Comparison of ENCODE assay signal across 8 cellular contexts in the genomic region with DNA sequence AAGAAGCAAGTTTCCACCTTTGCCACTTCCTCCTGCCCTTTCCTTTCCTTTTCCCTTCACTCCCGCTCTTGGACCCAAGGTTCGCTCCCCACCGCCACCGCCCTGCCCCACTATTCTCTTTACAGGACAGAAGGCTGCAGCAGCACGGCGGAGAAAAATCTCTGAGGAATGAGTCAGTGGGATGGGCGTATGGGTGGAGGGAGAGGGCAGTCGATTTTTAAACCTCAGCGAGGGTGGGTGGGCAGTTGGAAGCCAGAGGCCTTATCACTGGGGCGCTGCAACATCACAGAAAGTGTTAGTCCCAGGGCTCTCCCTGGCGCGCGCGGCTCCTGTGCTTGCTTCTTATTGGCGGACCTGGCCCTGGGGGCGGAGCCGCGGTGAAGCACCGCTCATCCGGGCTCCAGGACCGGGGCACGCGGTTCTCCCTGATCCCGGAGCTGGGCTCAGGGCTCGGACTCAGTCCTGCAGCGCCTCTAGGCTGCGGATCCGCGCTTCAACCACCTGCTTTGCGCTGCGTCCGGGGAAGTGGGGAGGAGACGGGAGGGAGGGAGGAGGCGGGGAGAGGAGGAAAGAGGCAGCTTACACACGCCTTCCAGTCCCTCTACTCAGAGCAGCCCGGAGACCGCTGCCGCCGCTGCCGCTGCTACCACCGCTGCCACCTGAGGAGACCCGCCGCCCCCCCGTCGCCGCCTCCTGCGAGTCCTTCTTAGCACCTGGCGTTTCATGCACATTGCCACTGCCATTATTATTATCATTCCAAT. TPM values are rescaled to one million over a fixed set of nuclear protein-coding genes. Genes with fewer than 3 reads are reported as not detected.
DNase-seq lines count a peak whose midpoint lies in the region; ATAC-seq and TF ChIP-seq lines count a peak whose summit lies in the region.

Gene ALCAM (plus strand): TSS at position 608 of the 761 bp plus-strand sequence.

- TF ChIP-seq POLR2A in esophagus muscularis mucosa (IDR thresholded peaks at IDR 0.05; ENCODE audit: low read depth): no peak

- ATAC-seq in GM21619 (IDR thresholded peaks at IDR 0.05; ENCODE audit: unreplicated experiment): peak; percentile 51

- intact Hi-C loops in esophagus muscularis mucosa (cut with DNase I): loop anchor here (5.0 kb wide), 2 partner anchors 151 to 739 kb away; no protein-coding TSS in a partner anchor

- H3K4me3 ChIP-seq in esophagus muscularis mucosa (peak within 1 kb of the TSS; percentile 66 to 74 (median 70)), muscle layer of duodenum (ENCODE audit: low read depth in 1 of 2, low read length in 2 of 2) (peak within 1 kb of the TSS; percentile 86 to 92)

- H3K4me1 ChIP-seq in esophagus muscularis mucosa (peaks cover 32 to 44% (median 39%) of the 10 kb centered on the region in 4 donors), muscle layer of duodenum (ENCODE audit: control insufficient read depth in 1 of 2, insufficient read depth in 2 of 2, low read length in 2 of 2) (peaks cover 0 to 34% of the 10 kb centered on the region in 2 donors)

- peak; percentile 62 to 66 (median 63) for TF ChIP-seq CTCF in esophagus muscularis mucosa (IDR thresholded peaks at IDR 0.05)

- H3K27me3 ChIP-seq in esophagus muscularis mucosa (no peaks in the 10 kb centered on the region), muscle layer of duodenum (ENCODE audit: low read depth, low read length) (no peaks in the 10 kb centered on the region)

- WGBS in esophagus muscularis mucosa: 2% methylated on average over 23 of the region's 48 CpGs

- no peaks in the 10 kb centered on the region for H3K9me3 ChIP-seq in esophagus muscularis mucosa
- no peaks in the 10 kb centered on the region for H3K9me3 ChIP-seq in muscle layer of duodenum (ENCODE audit: control insufficient read depth in 1 of 2, low read length in 2 of 2)

- H3K27ac ChIP-seq in esophagus muscularis mucosa (replicated peaks in 1 of 4) (peak within 1 kb of the TSS; percentile 74 to 82 (median 76)), muscle layer of duodenum (ENCODE audit: low read length) (peak within 1 kb of the TSS; percentile 96)

- TF ChIP-seq RAD21 in Ishikawa (IDR thresholded peaks at IDR 0.05; ENCODE audit: low read depth): peak; percentile 79

- H3K36me3 ChIP-seq in esophagus muscularis mucosa: no peaks in the 10 kb centered on the region
- peaks cover 0 to 35% of the 10 kb centered on the region in 2 donors for H3K36me3 ChIP-seq in muscle layer of duodenum (ENCODE audit: control insufficient read depth in 1 of 2, insufficient read depth in 2 of 2, low read length in 2 of 2)

- TF ChIP-seq EP300 in Ishikawa (IDR thresholded peaks at IDR 0.05; ENCODE audit: borderline replicate concordance): no peak; the same call in 1 of the 2 replicates
- no peak for TF ChIP-seq EP300 in esophagus muscularis mucosa (IDR thresholded peaks at IDR 0.05)

- DNase-seq in DMS79 treated with DMSO at 0.1 percent for 48 hours (lab: John Stamatoyannopoulos, UW) (peak; percentile 92), esophagus muscularis mucosa (ENCODE audit: extremely low spot score) (peak; percentile 97)
- DNase-seq in activated T-cell treated with anti-CD3 and anti-CD28 coated beads, Interleukin-2, amount 50 U/mL, for 48 hours: peak; percentile 87 to 89
- DNase-seq in stimulated activated CD8-positive, alpha-beta memory T cell treated with anti-CD3 and anti-CD28 coated beads, Interleukin-7, amount 100 ng/mL, for 48 hours (ENCODE audit: extremely low read depth in 1 of 2, low read depth in 1 of 2): peak; percentile 75 to 81

TF ChIP-seq in Ishikawa, 13 proteins besides CTCF, POLR2A, EP300 and RAD21 (continues in another document):
- 0 out of 2 replicates have a peak, but pooled peaks have one; percentile 6 for TF ChIP-seq NFIC (IDR thresholded peaks at IDR 0.05)
- TF ChIP-seq, protein P1, sequence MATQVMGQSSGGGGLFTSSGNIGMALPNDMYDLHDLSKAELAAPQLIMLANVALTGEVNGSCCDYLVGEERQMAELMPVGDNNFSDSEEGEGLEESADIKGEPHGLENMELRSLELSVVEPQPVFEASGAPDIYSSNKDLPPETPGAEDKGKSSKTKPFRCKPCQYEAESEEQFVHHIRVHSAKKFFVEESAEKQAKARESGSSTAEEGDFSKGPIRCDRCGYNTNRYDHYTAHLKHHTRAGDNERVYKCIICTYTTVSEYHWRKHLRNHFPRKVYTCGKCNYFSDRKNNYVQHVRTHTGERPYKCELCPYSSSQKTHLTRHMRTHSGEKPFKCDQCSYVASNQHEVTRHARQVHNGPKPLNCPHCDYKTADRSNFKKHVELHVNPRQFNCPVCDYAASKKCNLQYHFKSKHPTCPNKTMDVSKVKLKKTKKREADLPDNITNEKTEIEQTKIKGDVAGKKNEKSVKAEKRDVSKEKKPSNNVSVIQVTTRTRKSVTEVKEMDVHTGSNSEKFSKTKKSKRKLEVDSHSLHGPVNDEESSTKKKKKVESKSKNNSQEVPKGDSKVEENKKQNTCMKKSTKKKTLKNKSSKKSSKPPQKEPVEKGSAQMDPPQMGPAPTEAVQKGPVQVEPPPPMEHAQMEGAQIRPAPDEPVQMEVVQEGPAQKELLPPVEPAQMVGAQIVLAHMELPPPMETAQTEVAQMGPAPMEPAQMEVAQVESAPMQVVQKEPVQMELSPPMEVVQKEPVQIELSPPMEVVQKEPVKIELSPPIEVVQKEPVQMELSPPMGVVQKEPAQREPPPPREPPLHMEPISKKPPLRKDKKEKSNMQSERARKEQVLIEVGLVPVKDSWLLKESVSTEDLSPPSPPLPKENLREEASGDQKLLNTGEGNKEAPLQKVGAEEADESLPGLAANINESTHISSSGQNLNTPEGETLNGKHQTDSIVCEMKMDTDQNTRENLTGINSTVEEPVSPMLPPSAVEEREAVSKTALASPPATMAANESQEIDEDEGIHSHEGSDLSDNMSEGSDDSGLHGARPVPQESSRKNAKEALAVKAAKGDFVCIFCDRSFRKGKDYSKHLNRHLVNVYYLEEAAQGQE (IDR thresholded peaks at IDR 0.05; ENCODE audit: low read depth): no peak
- TF ChIP-seq EGR1 (IDR thresholded peaks at IDR 0.05): no peak
- no peak for TF ChIP-seq CEBPB (IDR thresholded peaks at IDR 0.05)
- no peak; the same call in 1 of the 2 replicates for TF ChIP-seq ZBTB7A (IDR thresholded peaks at IDR 0.05; ENCODE audit: low read depth)
- TF ChIP-seq FOXM1 (IDR thresholded peaks at IDR 0.05; ENCODE audit: borderline replicate concordance, low read depth): no peak
- TF ChIP-seq USF1 (IDR thresholded peaks at IDR 0.05): peak; percentile 50
- peak; percentile 46 for TF ChIP-seq TAF1 (IDR thresholded peaks at IDR 0.05; ENCODE audit: low read depth)
- TF ChIP-seq TEAD4 (IDR thresholded peaks at IDR 0.05): no peak

TF ChIP-seq in PFSK-1, 5 proteins besides CTCF, POLR2A, EP300 and RAD21:
- TF ChIP-seq POLR2AphosphoS5 (IDR thresholded peaks at IDR 0.05; ENCODE audit: low read depth, low read length): no peak
- TF ChIP-seq TAF1 (IDR thresholded peaks at IDR 0.05; ENCODE audit: borderline replicate concordance, insufficient read depth, low read length): peak; percentile 43; the same call in 1 of the 2 replicates
- TF ChIP-seq, protein P1 (IDR thresholded peaks at IDR 0.05; ENCODE audit: insufficient read depth in 1 of 2, low read depth in 2 of 2, low read length in 2 of 2): no peak
- peak; percentile 74 for TF ChIP-seq FOXP2 (optimal IDR thresholded peaks at IDR 0.05; ENCODE audit: borderline replicate concordance, extremely low read depth, extremely low read length, insufficient read depth)
- TF ChIP-seq SIN3A (IDR thresholded peaks at IDR 0.05; ENCODE audit: borderline replicate concordance, insufficient read depth, low read length): no peak

RNA-seq across cellular contexts. Expression of gene ALCAM, which starts in this region (rescaled TPM):
- polyA plus RNA-seq in PFSK-1 (2012; ENCODE audit: insufficient read length, low read depth): 3.7 TPM
- total RNA-seq in esophagus muscularis mucosa: 10 to 100 TPM; 19.0 to 26.2 (median 22.6) TPM

Comparison
In these comparisons a context has a peak if more than half of its experiments do, and no peak if none do; other contexts are left out.
1. Peak in every context shown above with its lines: DNase-seq, ATAC-seq, H3K4me3 ChIP-seq and H3K27ac ChIP-seq.